ENCODE assay signal across 15 cellular contexts in the genomic region with DNA sequence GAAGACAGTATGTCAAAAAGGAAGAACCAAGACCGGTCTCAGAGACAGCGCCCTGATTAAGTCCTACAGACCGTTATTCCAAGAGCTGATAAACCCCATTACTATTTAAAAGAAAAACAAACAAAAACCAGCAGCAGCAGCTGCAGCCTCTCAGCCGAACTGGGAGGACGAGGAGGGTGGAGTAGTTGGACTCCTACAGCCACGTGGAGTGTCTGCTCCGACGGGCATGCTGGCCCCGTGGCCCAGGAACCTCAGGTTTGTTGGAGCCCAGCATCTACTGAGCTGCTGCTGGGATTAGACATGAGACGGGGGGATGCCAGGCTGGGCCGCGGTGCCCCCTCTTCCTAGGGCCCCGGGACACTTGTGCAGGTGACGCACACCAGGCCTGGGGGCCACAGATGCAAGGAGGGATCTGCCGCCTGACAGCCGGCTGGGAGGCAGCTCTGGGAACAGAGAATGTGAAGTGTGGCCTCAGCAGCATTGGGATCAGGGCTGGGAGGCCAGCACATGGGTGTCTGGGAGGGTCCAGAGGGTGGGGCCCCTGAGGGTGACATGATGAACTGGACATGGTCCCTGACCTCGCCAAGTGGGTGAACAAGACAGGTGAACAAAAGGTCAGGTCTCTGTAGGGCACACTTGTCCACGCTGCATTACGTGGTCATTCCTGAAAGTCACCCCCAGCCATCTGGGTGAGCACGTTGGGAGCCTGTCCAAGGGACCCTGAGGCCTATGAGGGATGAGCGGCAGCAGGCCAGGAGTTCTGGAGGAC. TPM values are rescaled to one million over a fixed set of nuclear protein-coding genes. Genes with fewer than 3 reads are reported as not detected.
DNase-seq lines count a peak whose midpoint lies in the region; ATAC-seq and TF ChIP-seq lines count a peak whose summit lies in the region.
"Had no signal": no experiment of that assay in that cellular context is flagged by ENCODE, and none has a peak within 500 bp of the region (broad histone marks: within the 10 kb centered on the region; RNA-seq: fewer than 3 reads in every experiment).

No MANE protein-coding gene starts in this region.

- DNase-seq in SK-N-SH (no peak), WERI-Rb-1 (no peak), immature natural killer cell (no peak), tibial nerve (ENCODE audit: low spot score in 2 of 2) (no peak), NCI-H345 (lab: John Stamatoyannopoulos, UW) (no peak), left colon (no peak)
- DNase-seq: activated CD4-positive, alpha-beta T cell treated with anti-CD3 and anti-CD28 coated beads, Interleukin-2, amount 10 ng/mL, durations not matched to agents 7 days and 5 days; activated gamma-delta T cell; GDM1; stimulated activated CD4-positive, alpha-beta T cell treated with anti-CD3 and anti-CD28 coated beads, Interleukin-2, amount 100 ng/mL, for 48 hours; stimulated activated naive CD8-positive, alpha-beta T cell treated with anti-CD3 and anti-CD28 coated beads, Interleukin-15, amount 100 ng/mL, for 72 hours had no signal

- H3K9me3 Mint-ChIP-seq in immature natural killer cell = peaks cover 0 to 2% (median 0%) of the 10 kb centered on the region in 6 donors
- H3K9me3 Mint-ChIP-seq: activated CD4-positive, alpha-beta T cell treated with anti-CD3 and anti-CD28 coated beads, Interleukin-2, amount 10 ng/mL, durations not matched to agents 7 days and 5 days; stimulated activated naive CD8-positive, alpha-beta T cell treated with anti-CD3 and anti-CD28 coated beads, Interleukin-15, amount 100 ng/mL, for 72 hours had no signal

- peaks cover 11 to 24% (median 14%) of the 10 kb centered on the region in 3 donors for H3K27me3 Mint-ChIP-seq in immature natural killer cell (ENCODE audit: low read depth in 3 of 3)

- no peak for ATAC-seq in SK-N-SH treated with all-trans-retinoic acid at 6 μM for 48 hours
- no peak for ATAC-seq in GM18870 (IDR thresholded peaks at IDR 0.05; ENCODE audit: unreplicated experiment)
- no peak for ATAC-seq in left colon
- ATAC-seq: stimulated activated naive CD8-positive, alpha-beta T cell treated with anti-CD3 and anti-CD28 coated beads, Interleukin-15, amount 100 ng/mL, for 72 hours had no signal

- no peak overlapping the region for H3K9ac ChIP-seq in SK-N-SH

- H3K4me3 Mint-ChIP-seq in immature natural killer cell = peak overlapping the region; percentile 4 to 52 (median 23)
- H3K4me3 Mint-ChIP-seq: activated CD4-positive, alpha-beta T cell treated with anti-CD3 and anti-CD28 coated beads, Interleukin-2, amount 10 ng/mL, durations not matched to agents 7 days and 5 days; stimulated activated naive CD8-positive, alpha-beta T cell treated with anti-CD3 and anti-CD28 coated beads, Interleukin-15, amount 100 ng/mL, for 72 hours had no signal

- no peaks in the 10 kb centered on the region for H3K36me3 Mint-ChIP-seq in immature natural killer cell

- CTCF ChIA-PET in SK-N-SH (lab: Yijun Ruan, JAX) = interaction anchor here (0.9 to 2.3 kb wide), 2 partner anchors 48 to 59 kb away, joined by 5 to 9 read pairs; no protein-coding TSS in a partner anchor

- no peaks in the 10 kb centered on the region for H4K20me1 ChIP-seq in SK-N-SH (ENCODE audit: insufficient read depth)

- intact Hi-C loops in left colon (cut with DNase I, micrococcal nuclease) = no loop called here

- no peak for TF ChIP-seq RAD21 in SK-N-SH (IDR thresholded peaks at IDR 0.05; ENCODE audit: low read length)

- H3K4me1 ChIP-seq in SK-N-SH (ENCODE audit: control insufficient read depth in 1 of 2, insufficient read depth in 2 of 2, low read depth in 1 of 2, low read length in 1 of 2) = peaks cover 5 to 23% of the 10 kb centered on the region in 2 experiments; a peak in 2 of 4 replicates
- peaks cover 0 to 55% (median 27%) of the 10 kb centered on the region in 4 donors for H3K4me1 ChIP-seq in tibial nerve

- peak overlapping the region; percentile 55; the same call in 1 of the 2 replicates for H3K4me2 ChIP-seq in SK-N-SH

- POLR2A ChIA-PET in SK-N-SH (lab: Yijun Ruan, JAX) = no interaction called here

- H3K79me2 ChIP-seq in SK-N-SH (ENCODE audit: insufficient read depth) = no peaks in the 10 kb centered on the region

- H3K9me3 ChIP-seq in SK-N-SH (no peaks in the 10 kb centered on the region), WERI-Rb-1 (ENCODE audit: severe bottlenecking) (no peaks in the 10 kb centered on the region), tibial nerve (no peaks in the 10 kb centered on the region)

- H3K27ac Mint-ChIP-seq in immature natural killer cell = no peak overlapping the region
- H3K27ac Mint-ChIP-seq: activated CD4-positive, alpha-beta T cell treated with anti-CD3 and anti-CD28 coated beads, Interleukin-2, amount 10 ng/mL, durations not matched to agents 7 days and 5 days; stimulated activated naive CD8-positive, alpha-beta T cell treated with anti-CD3 and anti-CD28 coated beads, Interleukin-15, amount 100 ng/mL, for 72 hours had no signal

- peaks cover 9 to 12% of the 10 kb centered on the region in 2 donors for H3K4me1 Mint-ChIP-seq in immature natural killer cell

- TF ChIP-seq CTCF in SK-N-SH (IDR thresholded peaks at IDR 0.05) = no peak
- no peak for TF ChIP-seq CTCF in WERI-Rb-1 (IDR thresholded peaks at IDR 0.05; ENCODE audit: low read depth, low read length)
- no peak for TF ChIP-seq CTCF in tibial nerve (IDR thresholded peaks at IDR 0.05)

- H3K27ac ChIP-seq in SK-N-SH (ENCODE audit: low read depth in 2 of 2, low read length in 1 of 2) (no peak overlapping the region; a peak in 1 of 4 replicates), WERI-Rb-1 (peak overlapping the region; percentile 72), tibial nerve (peak overlapping the region; percentile 55 to 90 (median 71))

- no peak overlapping the region for H2AFZ ChIP-seq in SK-N-SH (ENCODE audit: low read depth)

- no peaks in the 10 kb centered on the region for H3K9me2 ChIP-seq in SK-N-SH

- H3F3A ChIP-seq in SK-N-SH (replicated peaks; ENCODE audit: insufficient read depth) = peaks cover 4% of the 10 kb centered on the region

- no peak overlapping the region for H3K4me3 ChIP-seq in SK-N-SH (ENCODE audit: low read depth in 2 of 2, low read length in 1 of 2)
- H3K4me3 ChIP-seq in WERI-Rb-1 (ENCODE audit: low read depth, low read length) = no peak overlapping the region
- H3K4me3 ChIP-seq in tibial nerve = no peak overlapping the region

- 88% methylated on average over 17 of the region's 21 CpGs for WGBS in SK-N-SH (ENCODE audit: low lambda C conversion rate)
- WGBS in tibial nerve, 2 donors = 73 to 80% methylated on average over 18 to 19 of the region's 21 CpGs

- H3K27me3 ChIP-seq in SK-N-SH (ENCODE audit: insufficient read depth) = peaks cover 5% of the 10 kb centered on the region; the same call in 1 of the 2 replicates
- H3K27me3 ChIP-seq in WERI-Rb-1 (ENCODE audit: insufficient read depth, low read depth, severe bottlenecking) = no peaks in the 10 kb centered on the region
- H3K27me3 ChIP-seq in tibial nerve = no peaks in the 10 kb centered on the region

- TF ChIP-seq EP300 in SK-N-SH (IDR thresholded peaks at IDR 0.05; ENCODE audit: borderline replicate concordance in 1 of 2, low read depth in 1 of 2, low read length in 1 of 2) = no peak
- no peak for TF ChIP-seq EP300 in tibial nerve (IDR thresholded peaks at IDR 0.05)

- H3K36me3 ChIP-seq in SK-N-SH (replicated peaks in 1 of 2; ENCODE audit: control insufficient read depth in 1 of 2, insufficient read depth in 2 of 2, low read length in 1 of 2) = no peaks in the 10 kb centered on the region
- no peaks in the 10 kb centered on the region for H3K36me3 ChIP-seq in WERI-Rb-1
- no peaks in the 10 kb centered on the region for H3K36me3 ChIP-seq in tibial nerve

- TF ChIP-seq POLR2A in tibial nerve (IDR thresholded peaks at IDR 0.05) = no peak

TF ChIP-seq in SK-N-SH, 30 proteins besides CTCF, POLR2A, EP300 and RAD21 (continues in another document):
- no peak for TF ChIP-seq ELF1 (IDR thresholded peaks at IDR 0.05)

TF ChIP-seq in SK-N-SH treated with all-trans-retinoic acid at 6 μM for 48 hours, 23 proteins besides CTCF, POLR2A, EP300 and RAD21 (continues in another document):
- TF ChIP-seq, protein P1, sequence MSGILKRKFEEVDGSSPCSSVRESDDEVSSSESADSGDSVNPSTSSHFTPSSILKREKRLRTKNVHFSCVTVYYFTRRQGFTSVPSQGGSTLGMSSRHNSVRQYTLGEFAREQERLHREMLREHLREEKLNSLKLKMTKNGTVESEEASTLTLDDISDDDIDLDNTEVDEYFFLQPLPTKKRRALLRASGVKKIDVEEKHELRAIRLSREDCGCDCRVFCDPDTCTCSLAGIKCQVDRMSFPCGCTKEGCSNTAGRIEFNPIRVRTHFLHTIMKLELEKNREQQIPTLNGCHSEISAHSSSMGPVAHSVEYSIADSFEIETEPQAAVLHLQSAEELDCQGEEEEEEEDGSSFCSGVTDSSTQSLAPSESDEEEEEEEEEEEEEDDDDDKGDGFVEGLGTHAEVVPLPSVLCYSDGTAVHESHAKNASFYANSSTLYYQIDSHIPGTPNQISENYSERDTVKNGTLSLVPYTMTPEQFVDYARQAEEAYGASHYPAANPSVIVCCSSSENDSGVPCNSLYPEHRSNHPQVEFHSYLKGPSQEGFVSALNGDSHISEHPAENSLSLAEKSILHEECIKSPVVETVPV (CRISPR knock-in tag; IDR thresholded peaks at IDR 0.05) = no peak
- TF ChIP-seq ZNF8 (CRISPR knock-in tag; IDR thresholded peaks at IDR 0.05) (no peak), ZFP3 (CRISPR knock-in tag; IDR thresholded peaks at IDR 0.05) (no peak)

RNA-seq across cellular contexts. Expression of a gene that starts 2.9 kb away (rescaled TPM):
- polyA plus RNA-seq in SK-N-SH (2012; rRNA removed) = 0.11 and 0.15 TPM in 2 replicates
- 0.10 and 0.26 TPM in 2 replicates for polyA plus RNA-seq in SK-N-SH (2012; cell fraction: cytosol; rRNA removed)
- 0.43 and 0.71 TPM in 2 replicates for polyA plus RNA-seq in SK-N-SH (2012; cell fraction: nucleus; rRNA removed)
- under 1 TPM; 0.16 to 0.32 (median 0.32) TPM for polyA plus RNA-seq in immature natural killer cell
- total RNA-seq in tibial nerve = 10 to 100 TPM; 11.5 to 20.4 (median 12.6) TPM
- 1 to 10 TPM; 3.0 to 5.6 TPM for total RNA-seq in left colon
- total RNA-seq: activated CD4-positive, alpha-beta T cell treated with anti-CD3 and anti-CD28 coated beads, Interleukin-2, amount 10 ng/mL, durations not matched to agents 7 days and 5 days had no signal

RNA-seq across cellular contexts. Expression of a gene that starts 27.3 kb away (rescaled TPM):
- not detected in 2 replicates for polyA plus RNA-seq in SK-N-SH (2012; rRNA removed)
- not detected in 2 replicates for polyA plus RNA-seq in SK-N-SH (2012; cell fraction: cytosol; rRNA removed)
- polyA plus RNA-seq in SK-N-SH (2012; cell fraction: nucleus; rRNA removed) = not detected in 2 replicates
- under 1 TPM in 1 of 3 donors, not detected in 2; 0.34 TPM for polyA plus RNA-seq in immature natural killer cell
- not detected for total RNA-seq in tibial nerve
- not detected for total RNA-seq in left colon
- total RNA-seq: A673; activated CD4-positive, alpha-beta T cell treated with anti-CD3 and anti-CD28 coated beads, Interleukin-2, amount 10 ng/mL, durations not matched to agents 7 days and 5 days; kidney epithelial cell had no signal

RNA-seq across cellular contexts. Expression of a gene that starts 31.1 kb away (rescaled TPM):
- polyA plus RNA-seq in SK-N-SH (2012; rRNA removed) (137 and 161 TPM in 2 replicates), immature natural killer cell (10 to 100 TPM; 67.5 to 90.8 (median 79.3) TPM)
- 108 and 143 TPM in 2 replicates for polyA plus RNA-seq in SK-N-SH (2012; cell fraction: cytosol; rRNA removed)
- polyA plus RNA-seq in SK-N-SH (2012; cell fraction: nucleus; rRNA removed) = 139 and 148 TPM in 2 replicates
- total RNA-seq in tibial nerve (100 to 1,000 TPM; 108 to 122 (median 115) TPM), left colon (10 to 100 TPM; 49.5 to 58.5 TPM)

Comparison
In these comparisons a context has a peak if more than half of its experiments do, and no peak if none do; other contexts are left out.
1. H3K27ac ChIP-seq: peak in WERI-Rb-1 (single experiment) and tibial nerve (4 of 4); none in SK-N-SH (0 of 2).